20 cellular contexts compared by ENCODE assay signal in genomic region chr9:97940707-97941106, GRCh38. TPM values are rescaled to one million over a fixed set of nuclear protein-coding genes. Genes with fewer than 3 reads are reported as not detected.
A peak's percentile ranks its signal among the peaks of the same experiment; 100 is the strongest.
DNase-seq lines count a peak whose midpoint lies in the region; ATAC-seq and TF ChIP-seq lines count a peak whose summit lies in the region.
"Had no signal": no experiment of that assay in that cellular context is flagged by ENCODE, and none has a peak within 500 bp of the region (broad histone marks: within the 10 kb centered on the region; RNA-seq: fewer than 3 reads in every experiment).

No MANE protein-coding gene starts in this region.

- no peaks in the 10 kb centered on the region for H3K27me3 ChIP-seq in CD8-positive, alpha-beta memory T cell (ENCODE audit: insufficient read depth, low read length, poor library complexity, severe bottlenecking)
- H3K27me3 ChIP-seq in neural cell (ENCODE audit: insufficient read depth, low read depth, low read length): peaks cover 68% of the 10 kb centered on the region
- H3K27me3 ChIP-seq: BLaER1 treated with 17β-estradiol and CSF1 and Interleukin-3, amounts not matched to agents 10 nM and 100 nM had no signal

- H3K4me3 ChIP-seq in CD8-positive, alpha-beta memory T cell (ENCODE audit: low read length): no peak overlapping the region
- H3K4me3 ChIP-seq in neural cell (ENCODE audit: low read length): peak overlapping the region; percentile 22
- H3K4me3 ChIP-seq: BLaER1 treated with 17β-estradiol and CSF1 and Interleukin-3, amounts not matched to agents 10 nM and 100 nM; GM23338; HAP-1 had no signal

- no peak for ATAC-seq in GM21447 (IDR thresholded peaks at IDR 0.05; ENCODE audit: unreplicated experiment)
- ATAC-seq: GM23338 had no signal

- no peak overlapping the region for H3K4me3 Mint-ChIP-seq in CD8-positive, alpha-beta memory T cell
- H3K4me3 Mint-ChIP-seq: CD14-positive monocyte; CD4-positive, alpha-beta T cell; GM23338; HFFc6 had no signal

- peaks cover 0 to 2% (median 0%) of the 10 kb centered on the region in 3 donors for H3K36me3 Mint-ChIP-seq in CD8-positive, alpha-beta memory T cell
- H3K36me3 Mint-ChIP-seq: CD14-positive monocyte had no signal

- H3K27me3 Mint-ChIP-seq in CD8-positive, alpha-beta memory T cell: no peaks in the 10 kb centered on the region
- H3K27me3 Mint-ChIP-seq: CD4-positive, alpha-beta T cell had no signal

- peak; percentile 85 for TF ChIP-seq EP300 in neural cell (conservative IDR thresholded peaks at IDR 0.05; ENCODE audit: poor library complexity, severe bottlenecking)

- H3K9ac ChIP-seq in neural cell (ENCODE audit: low read length): no peak overlapping the region
- H3K9ac ChIP-seq: BLaER1 treated with 17β-estradiol and CSF1 and Interleukin-3, amounts not matched to agents 10 nM and 100 nM had no signal

- no peaks in the 10 kb centered on the region for H3K79me2 ChIP-seq in neural cell (replicated peaks; ENCODE audit: insufficient read depth, low read length)

- POLR2A ChIA-PET in CD8-positive, alpha-beta memory T cell (lab: Charles Lee): no interaction called here

- no peak for DNase-seq in CD8-positive, alpha-beta memory T cell
- DNase-seq in NCI-H526 (lab: John Stamatoyannopoulos, UW): peak; percentile 61 to 72
- DNase-seq in OCI-M1 (lab: John Stamatoyannopoulos, UW): peak; percentile 12
- DNase-seq in HT-29 (ENCODE audit: low spot score): no peak
- no peak for DNase-seq in stimulated activated CD4-positive, alpha-beta T cell treated with anti-CD3 and anti-CD28 coated beads, Interleukin-2, amount 100 ng/mL, for 48 hours
- DNase-seq: BE2C; Calu3; CD4-positive, alpha-beta T cell; COR-L47; DND-41; HFFc6 had no signal

- no peak for TF ChIP-seq RAD21 in neural cell (conservative IDR thresholded peaks at IDR 0.05)

- peaks cover 26% of the 10 kb centered on the region for H3K4me1 ChIP-seq in CD8-positive, alpha-beta memory T cell (ENCODE audit: insufficient read depth, low read length)
- H3K4me1 ChIP-seq: BE2C, HAP-1 had no signal

- H4K20me1 ChIP-seq in neural cell (ENCODE audit: insufficient read depth): no peaks in the 10 kb centered on the region
- H4K20me1 ChIP-seq: BLaER1 treated with 17β-estradiol and CSF1 and Interleukin-3, amounts not matched to agents 10 nM and 100 nM had no signal

- peaks cover 17 to 25% (median 24%) of the 10 kb centered on the region in 3 donors for H3K4me1 Mint-ChIP-seq in CD8-positive, alpha-beta memory T cell
- H3K4me1 Mint-ChIP-seq: GM23338 had no signal

- no peaks in the 10 kb centered on the region for H3K36me3 ChIP-seq in CD8-positive, alpha-beta memory T cell (ENCODE audit: insufficient read depth, low read length)
- no peaks in the 10 kb centered on the region for H3K36me3 ChIP-seq in neural cell (ENCODE audit: insufficient read depth, low read length)
- H3K36me3 ChIP-seq: BE2C; BLaER1 treated with 17β-estradiol and CSF1 and Interleukin-3, amounts not matched to agents 10 nM and 100 nM; HAP-1 had no signal

- peaks cover under 1% of the 10 kb centered on the region for H3F3A ChIP-seq in neural cell (ENCODE audit: insufficient read depth, low read length, poor library complexity, severe bottlenecking)

- H3K9me3 ChIP-seq in CD8-positive, alpha-beta memory T cell (ENCODE audit: low read length): no peaks in the 10 kb centered on the region
- H3K9me3 ChIP-seq in neural cell (ENCODE audit: low read length): no peaks in the 10 kb centered on the region
- H3K9me3 ChIP-seq: BE2C; BLaER1 treated with 17β-estradiol and CSF1 and Interleukin-3, amounts not matched to agents 10 nM and 100 nM; HAP-1 had no signal

- no peaks in the 10 kb centered on the region for H3K9me2 ChIP-seq in neural cell (ENCODE audit: insufficient read depth, low read length)

- no peak for TF ChIP-seq CTCF in neural cell (IDR thresholded peaks at IDR 0.05; ENCODE audit: poor library complexity, severe bottlenecking)

- no peak overlapping the region for H2AFZ ChIP-seq in neural cell (ENCODE audit: low read depth, low read length)
- H2AFZ ChIP-seq: GM23338 had no signal

- peak overlapping the region; percentile 37 for H3K4me2 ChIP-seq in neural cell (ENCODE audit: low read length)
- H3K4me2 ChIP-seq: BLaER1 treated with 17β-estradiol and CSF1 and Interleukin-3, amounts not matched to agents 10 nM and 100 nM; GM23338 had no signal

- CTCF ChIA-PET in CD8-positive, alpha-beta memory T cell (lab: Charles Lee): interaction anchor here (1.0 kb wide), 1 partner anchor 18 kb away, joined by 3 read pairs; the partner anchor contains the start of gene TRMO

- H3K9me3 Mint-ChIP-seq in CD8-positive, alpha-beta memory T cell: no peaks in the 10 kb centered on the region
- H3K9me3 Mint-ChIP-seq: CD14-positive monocyte; CD4-positive, alpha-beta T cell; GM23338; HFFc6 had no signal

- no peak overlapping the region for H3K27ac Mint-ChIP-seq in CD8-positive, alpha-beta memory T cell
- H3K27ac Mint-ChIP-seq: CD4-positive, alpha-beta T cell; GM23338; HFFc6 had no signal

- peak overlapping the region; percentile 49 for H3K27ac ChIP-seq in CD8-positive, alpha-beta memory T cell (ENCODE audit: low read depth, low read length)
- peak overlapping the region; percentile 62 for H3K27ac ChIP-seq in neural cell (ENCODE audit: low read length)
- H3K27ac ChIP-seq: 22Rv1; BLaER1 treated with 17β-estradiol and CSF1 and Interleukin-3, amounts not matched to agents 10 nM and 100 nM had no signal

TF ChIP-seq in neural cell, 6 proteins besides CTCF, POLR2A, EP300 and RAD21:
- TF ChIP-seq MXI1 (conservative IDR thresholded peaks at IDR 0.05; ENCODE audit: poor library complexity, severe bottlenecking): no peak
- peak; percentile 68 for TF ChIP-seq POLR2AphosphoS5 (IDR thresholded peaks at IDR 0.05)

RNA-seq across cellular contexts. Expression of gene HEMGN, which starts 2.7 kb away (rescaled TPM):
- total RNA-seq in CD8-positive, alpha-beta memory T cell: under 1 TPM; 0.31 to 0.66 TPM
- polyA plus RNA-seq in CD8-positive, alpha-beta memory T cell: 2.8 TPM
- polyA plus RNA-seq in neural cell: not detected in 2 replicates
- polyA minus RNA-seq in neural cell: not detected in 2 replicates
- total RNA-seq in HT-29 (2014; rRNA removed; shearing (Covaris generic)): not detected in 2 replicates
- total RNA-seq: Calu3, GM23338, H4, HFFc6 had no signal
- polyA plus RNA-seq: AG04450, GM23338 had no signal

RNA-seq across cellular contexts. Expression of gene TRMO, which starts 18.4 kb away (rescaled TPM):
- total RNA-seq in CD8-positive, alpha-beta memory T cell: 10 to 100 TPM; 19.1 to 19.2 TPM
- polyA plus RNA-seq in CD8-positive, alpha-beta memory T cell: 19.6 TPM
- polyA plus RNA-seq in neural cell: 15.0 and 15.4 TPM in 2 replicates
- polyA minus RNA-seq in neural cell: 24.5 and 27.5 TPM in 2 replicates
- 16.1 and 25.3 TPM in 2 replicates for total RNA-seq in HT-29 (2014; rRNA removed; shearing (Covaris generic))

RNA-seq across cellular contexts. Expression of gene ANP32B, which starts 42.4 kb away (rescaled TPM):
- total RNA-seq in CD8-positive, alpha-beta memory T cell: 100 to 1,000 TPM; 331 to 341 TPM
- polyA plus RNA-seq in CD8-positive, alpha-beta memory T cell: 91.0 TPM
- 3.7 and 4.1 TPM in 2 replicates for polyA plus RNA-seq in neural cell
- polyA minus RNA-seq in neural cell: 2.2 and 4.5 TPM in 2 replicates
- 11.5 and 22.7 TPM in 2 replicates for total RNA-seq in HT-29 (2014; rRNA removed; shearing (Covaris generic))

Comparison
In these comparisons a context has a peak if more than half of its experiments do, and no peak if none do; other contexts are left out.
1. DNase-seq: peak in NCI-H526 (2 of 2) and OCI-M1 (single experiment); none in CD8-positive, alpha-beta memory T cell (0 of 5), HT-29 (single experiment) and stimulated activated CD4-positive, alpha-beta T cell treated with anti-CD3 and anti-CD28 coated beads, Interleukin-2, amount 100 ng/mL, for 48 hours (0 of 2).
2. RNA of gene ANP32B, which starts 42.4 kb away (total RNA-seq): 331 to 341 TPM in CD8-positive, alpha-beta memory T cell; 11.5 to 22.7 TPM in HT-29; every median in the first group is over 10 times any median in the second.